30 cellular contexts compared by ENCODE assay signal in the genomic region with DNA sequence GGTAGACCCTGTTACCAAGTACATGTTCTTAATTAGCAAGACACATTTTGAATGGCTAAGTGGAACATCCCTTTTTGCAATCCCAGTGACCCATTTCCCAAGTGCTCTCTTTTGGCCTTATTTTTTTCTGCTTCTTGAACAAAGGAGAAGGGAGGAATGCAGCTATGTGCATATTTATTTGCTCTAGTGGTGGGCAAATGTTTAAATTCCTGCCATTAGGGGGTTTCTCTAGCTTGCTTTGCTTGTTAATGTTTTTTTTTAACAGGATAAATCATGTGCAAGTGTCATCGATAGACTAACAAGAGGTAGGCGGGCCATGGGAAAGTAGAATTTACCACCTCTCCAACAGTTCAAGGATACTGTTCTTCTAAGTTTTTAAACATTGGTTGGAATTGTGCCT.
A peak's percentile ranks its signal among the peaks of the same experiment; 100 is the strongest.
DNase-seq lines count a peak whose midpoint lies in the region; ATAC-seq and TF ChIP-seq lines count a peak whose summit lies in the region.
"Had no signal": no experiment of that assay in that cellular context is flagged by ENCODE, and none has a peak within 500 bp of the region (broad histone marks: within the 10 kb centered on the region; RNA-seq: fewer than 3 reads in every experiment).

No MANE protein-coding gene starts in this region.

- no peak overlapping the region for H3K27ac ChIP-seq in AG04450 (ENCODE audit: low read depth, low read length)
- H3K27ac ChIP-seq: ascending aorta, lower lobe of right lung, neutrophil, psoas muscle, thoracic aorta, vagina had no signal

- 0 out of 2 replicates have a peak, but pooled peaks cover 4% of the 10 kb centered on the region for H3K36me3 Mint-ChIP-seq in WTC11
- H3K36me3 Mint-ChIP-seq in nephron (ENCODE audit: low read depth): no peaks in the 10 kb centered on the region
- H3K36me3 Mint-ChIP-seq: activated naive CD8-positive, alpha-beta T cell treated with anti-CD3 and anti-CD28 coated beads for 36 hours; CD8-positive, alpha-beta memory T cell had no signal

- DNase-seq in AG04450 (ENCODE audit: low read depth, low spot score) (no peak), WTC11 (ENCODE audit: low spot score) (no peak), fibroblast of gingiva (ENCODE audit: low read depth) (peak; percentile 62), putamen (ENCODE audit: low spot score) (no peak), CD1c-positive myeloid dendritic cell (ENCODE audit: extremely low spot score) (no peak)
- DNase-seq: activated CD4-positive, alpha-beta T cell treated with anti-CD3 and anti-CD28 coated beads for 48 hours; activated CD8-positive, alpha-beta memory T cell treated with anti-CD3 and anti-CD28 coated beads for 24 hours; activated effector memory CD4-positive, alpha-beta T cell treated with anti-CD3 and anti-CD28 coated beads, Interleukin-2, amount 50 U/mL, for 16 hours; activated naive CD8-positive, alpha-beta T cell treated with anti-CD3 and anti-CD28 coated beads for 36 hours; activated T-cell treated with anti-CD3 and anti-CD28 coated beads, Interleukin-2, amount 50 U/mL, for 1 hour; CD8-positive, alpha-beta memory T cell; DMS53; dorsolateral prefrontal cortex; GF-D8; glutamatergic neuron; Kasumi-1; kidney; lower lobe of right lung; MV-4-11; psoas muscle had no signal

- no peak overlapping the region for H3K4me3 Mint-ChIP-seq in WTC11
- no peak overlapping the region for H3K4me3 Mint-ChIP-seq in nephron
- H3K4me3 Mint-ChIP-seq: activated naive CD8-positive, alpha-beta T cell treated with anti-CD3 and anti-CD28 coated beads for 36 hours; B cell; CD8-positive, alpha-beta memory T cell; stimulated activated naive CD8-positive, alpha-beta T cell treated with anti-CD3 and anti-CD28 coated beads, Interleukin-15, Interleukin-2, amounts not matched to agents 100 ng/mL and 50 ng/mL, for 24 hours had no signal

- H3K4me1 Mint-ChIP-seq in WTC11 (peaks cover 44% of the 10 kb centered on the region), nephron (peaks cover 83% of the 10 kb centered on the region)
- H3K4me1 Mint-ChIP-seq: B cell; CD8-positive, alpha-beta memory T cell had no signal

- H3K9me3 Mint-ChIP-seq in WTC11 (no peaks in the 10 kb centered on the region), nephron (no peaks in the 10 kb centered on the region)
- H3K9me3 Mint-ChIP-seq: activated naive CD8-positive, alpha-beta T cell treated with anti-CD3 and anti-CD28 coated beads for 36 hours; stimulated activated naive CD8-positive, alpha-beta T cell treated with anti-CD3 and anti-CD28 coated beads, Interleukin-15, Interleukin-2, amounts not matched to agents 100 ng/mL and 50 ng/mL, for 24 hours had no signal

- H3K27me3 Mint-ChIP-seq in WTC11 (ENCODE audit: low read depth): no peaks in the 10 kb centered on the region
- H3K27me3 Mint-ChIP-seq in nephron (ENCODE audit: low read depth): no peaks in the 10 kb centered on the region

- H3K27me3 ChIP-seq in AG04450 (ENCODE audit: control insufficient read depth, insufficient read depth, low read length): no peaks in the 10 kb centered on the region
- H3K27me3 ChIP-seq: ascending aorta, dorsolateral prefrontal cortex, neutrophil, vagina had no signal

- ATAC-seq in WTC11 (no peak), GM19455 (IDR thresholded peaks at IDR 0.05; ENCODE audit: unreplicated experiment) (no peak), HG02870 (IDR thresholded peaks at IDR 0.05; ENCODE audit: unreplicated experiment) (no peak)
- ATAC-seq: lower lobe of right lung, psoas muscle, Right ventricle myocardium inferior had no signal

- CTCF ChIA-PET in AG04450 (lab: Charles Lee): interaction anchor here (0.6 to 4.6 kb wide), 5 partner anchors 9 to 331 kb away, joined by 3 to 29 read pairs (median 4); no protein-coding TSS in a partner anchor
- CTCF ChIA-PET in WTC11 (lab: Charles Lee): interaction anchor here (0.6 to 3.7 kb wide), 8 partner anchors 11 to 332 kb away, joined by 3 to 45 read pairs (median 4); no protein-coding TSS in a partner anchor

- TF ChIP-seq CTCF in AG04450 (IDR thresholded peaks at IDR 0.05; ENCODE audit: low read depth, low read length): peak; percentile 25
- no peak for TF ChIP-seq CTCF in WTC11 (IDR thresholded peaks at IDR 0.05)
- peak in 2 of 3 experiments; percentile 37 to 43 for TF ChIP-seq CTCF in nephron (IDR thresholded peaks at IDR 0.05; ENCODE audit: unreplicated experiment in 3 of 3)

- H3K4me3 ChIP-seq in AG04450 (ENCODE audit: low read depth, low read length): no peak overlapping the region
- H3K4me3 ChIP-seq: ascending aorta, dorsolateral prefrontal cortex, lower lobe of right lung, psoas muscle, thoracic aorta, vagina had no signal

- H3K9me3 ChIP-seq in AG04450 (ENCODE audit: control insufficient read depth, insufficient read depth, low read length): no peaks in the 10 kb centered on the region
- H3K9me3 ChIP-seq: ascending aorta, lower lobe of right lung, neutrophil, psoas muscle, thoracic aorta, vagina had no signal

- H3K27ac Mint-ChIP-seq in WTC11 (peak overlapping the region; percentile 38; the same call in 1 of the 2 replicates), nephron (peak overlapping the region; percentile 90 to 96 (median 92))
- H3K27ac Mint-ChIP-seq: activated naive CD8-positive, alpha-beta T cell treated with anti-CD3 and anti-CD28 coated beads for 36 hours; B cell; CD8-positive, alpha-beta memory T cell; stimulated activated naive CD8-positive, alpha-beta T cell treated with anti-CD3 and anti-CD28 coated beads, Interleukin-15, Interleukin-2, amounts not matched to agents 100 ng/mL and 50 ng/mL, for 24 hours had no signal

- POLR2A ChIA-PET in AG04450 (lab: Yijun Ruan, JAX): no interaction called here
- POLR2A ChIA-PET in WTC11 (lab: Charles Lee): no interaction called here

TF ChIP-seq in WTC11, 78 proteins besides CTCF, POLR2A, EP300 and RAD21:
- TF ChIP-seq CREB1 (CRISPR knock-in tag; IDR thresholded peaks at IDR 0.05) (no peak), FOXK1 (CRISPR knock-in tag; IDR thresholded peaks at IDR 0.05) (no peak), JAZF1 (CRISPR knock-in tag; IDR thresholded peaks at IDR 0.05) (no peak), ATF1 (CRISPR knock-in tag; IDR thresholded peaks at IDR 0.05) (no peak), ERG (CRISPR knock-in tag; IDR thresholded peaks at IDR 0.05) (no peak), ZNF121 (CRISPR knock-in tag; IDR thresholded peaks at IDR 0.05) (no peak), ZNF671 (CRISPR knock-in tag; IDR thresholded peaks at IDR 0.05) (no peak), PRRX2 (CRISPR knock-in tag; IDR thresholded peaks at IDR 0.05) (no peak), MYBL2 (CRISPR knock-in tag; IDR thresholded peaks at IDR 0.05) (no peak), ATF3 (CRISPR knock-in tag; conservative IDR thresholded peaks at IDR 0.05) (no peak), GRHL2 (CRISPR knock-in tag; IDR thresholded peaks at IDR 0.05; ENCODE audit: insufficient replicate concordance, severe bottlenecking) (no peak), NFYB (CRISPR knock-in tag; conservative IDR thresholded peaks at IDR 0.05; ENCODE audit: low read depth) (no peak)
- TF ChIP-seq, protein P1, sequence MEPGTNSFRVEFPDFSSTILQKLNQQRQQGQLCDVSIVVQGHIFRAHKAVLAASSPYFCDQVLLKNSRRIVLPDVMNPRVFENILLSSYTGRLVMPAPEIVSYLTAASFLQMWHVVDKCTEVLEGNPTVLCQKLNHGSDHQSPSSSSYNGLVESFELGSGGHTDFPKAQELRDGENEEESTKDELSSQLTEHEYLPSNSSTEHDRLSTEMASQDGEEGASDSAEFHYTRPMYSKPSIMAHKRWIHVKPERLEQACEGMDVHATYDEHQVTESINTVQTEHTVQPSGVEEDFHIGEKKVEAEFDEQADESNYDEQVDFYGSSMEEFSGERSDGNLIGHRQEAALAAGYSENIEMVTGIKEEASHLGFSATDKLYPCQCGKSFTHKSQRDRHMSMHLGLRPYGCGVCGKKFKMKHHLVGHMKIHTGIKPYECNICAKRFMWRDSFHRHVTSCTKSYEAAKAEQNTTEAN (CRISPR knock-in tag; IDR thresholded peaks at IDR 0.05): no peak
- TF ChIP-seq, protein P2, sequence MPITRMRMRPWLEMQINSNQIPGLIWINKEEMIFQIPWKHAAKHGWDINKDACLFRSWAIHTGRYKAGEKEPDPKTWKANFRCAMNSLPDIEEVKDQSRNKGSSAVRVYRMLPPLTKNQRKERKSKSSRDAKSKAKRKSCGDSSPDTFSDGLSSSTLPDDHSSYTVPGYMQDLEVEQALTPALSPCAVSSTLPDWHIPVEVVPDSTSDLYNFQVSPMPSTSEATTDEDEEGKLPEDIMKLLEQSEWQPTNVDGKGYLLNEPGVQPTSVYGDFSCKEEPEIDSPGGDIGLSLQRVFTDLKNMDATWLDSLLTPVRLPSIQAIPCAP (CRISPR knock-in tag; IDR thresholded peaks at IDR 0.05): no peak
TF ChIP-seq in WTC11: peak in this region for 0.
